31 cellular contexts compared by ENCODE assay signal in the genomic region with DNA sequence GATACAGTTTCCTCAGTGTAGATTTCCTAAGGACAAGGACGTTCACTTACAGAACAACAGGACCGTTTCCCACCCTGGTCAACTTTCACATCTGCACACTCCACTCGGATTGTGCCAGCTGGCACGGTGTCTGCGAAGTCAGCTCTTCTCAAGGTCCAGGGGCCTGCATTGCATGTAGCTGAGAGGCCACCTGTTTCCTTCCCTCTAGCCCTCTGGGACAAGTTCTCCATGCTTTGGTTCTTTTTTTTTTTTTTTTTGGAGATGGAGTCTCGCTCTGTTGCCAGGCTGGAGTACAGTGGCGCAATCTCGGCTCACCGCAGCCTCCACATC. TPM values are rescaled to one million over a fixed set of nuclear protein-coding genes. Genes with fewer than 3 reads are reported as not detected.
DNase-seq lines count a peak whose midpoint lies in the region; ATAC-seq and TF ChIP-seq lines count a peak whose summit lies in the region.
"Had no signal": no experiment of that assay in that cellular context is flagged by ENCODE, and none has a peak within 500 bp of the region (broad histone marks: within the 10 kb centered on the region; RNA-seq: fewer than 3 reads in every experiment).

No MANE protein-coding gene starts in this region.

- peaks cover 15% of the 10 kb centered on the region for H3K4me1 ChIP-seq in BLaER1
- peaks cover 6% of the 10 kb centered on the region for H3K4me1 ChIP-seq in psoas muscle
- H3K4me1 ChIP-seq in Peyer's patch, result no peaks in the 10 kb centered on the region
- H3K4me1 ChIP-seq: esophagus squamous epithelium, left lung had no signal

- no peak for TF ChIP-seq POLR2A in Peyer's patch (IDR thresholded peaks at IDR 0.05)

- no peak overlapping the region for H3K9ac ChIP-seq in BLaER1

- TF ChIP-seq CTCF in psoas muscle (IDR thresholded peaks at IDR 0.05) (no peak), Peyer's patch (IDR thresholded peaks at IDR 0.05) (no peak)

- 10 to 16% (median 12%) methylated on average over 9 of the region's 9 CpGs for WGBS in psoas muscle, 3 donors

- H3K27me3 ChIP-seq in BLaER1 (no peaks in the 10 kb centered on the region), psoas muscle (ENCODE audit: insufficient read depth in 3 of 3, low read length in 2 of 3) (no peaks in the 10 kb centered on the region), Peyer's patch (no peaks in the 10 kb centered on the region)
- H3K27me3 ChIP-seq: dorsolateral prefrontal cortex, esophagus squamous epithelium, left lung had no signal

- H3K4me3 ChIP-seq in BLaER1 (no peak overlapping the region), psoas muscle (no peak overlapping the region), Peyer's patch (no peak overlapping the region)
- H3K4me3 ChIP-seq: dorsolateral prefrontal cortex, esophagus squamous epithelium, left lung, skin epidermis had no signal

- H3K36me3 ChIP-seq in BLaER1, result peaks cover 18% of the 10 kb centered on the region
- H3K36me3 ChIP-seq in psoas muscle (ENCODE audit: insufficient read depth in 1 of 2, low read depth in 1 of 2), result peaks cover 0 to 23% of the 10 kb centered on the region in 2 donors
- peaks cover 0 to 23% (median 0%) of the 10 kb centered on the region in 3 donors for H3K36me3 ChIP-seq in Peyer's patch

- H3K4me2 ChIP-seq in BLaER1, result no peak overlapping the region

- H4K20me1 ChIP-seq in BLaER1, result no peaks in the 10 kb centered on the region

- peak; percentile 65 for ATAC-seq in left ventricle myocardium superior
- peak; percentile 78 to 87 (median 81) for ATAC-seq in psoas muscle
- ATAC-seq: activated CD4-positive, alpha-beta T cell treated with anti-CD3 and anti-CD28 coated beads for 36 hours; activated CD8-positive, alpha-beta T cell treated with anti-CD3 and anti-CD28 coated beads for 36 hours; left lung; stimulated activated naive CD8-positive, alpha-beta T cell treated with anti-CD3 and anti-CD28 coated beads, Interleukin-15, Interleukin-2, amounts not matched to agents 100 U/mL and 50 U/mL, for 24 hours had no signal

- DNase-seq in NCI-H524 treated with DMSO at 0.1 percent for 48 hours (lab: John Stamatoyannopoulos, UW) (peak; percentile 67), left ventricle myocardium superior (peak; percentile 69), psoas muscle (peak; percentile 66 to 90), foreskin melanocyte (no peak), Peyer's patch (no peak), NCI-H2227 (lab: John Stamatoyannopoulos, UW; ENCODE audit: unreplicated experiment) (no peak)
- DNase-seq: activated CD4-positive, alpha-beta T cell treated with anti-CD3 and anti-CD28 coated beads for 36 hours; activated CD8-positive, alpha-beta memory T cell treated with anti-CD3 and anti-CD28 coated beads, Interleukin-2, amount 50 U/mL, for 48 hours; activated CD8-positive, alpha-beta T cell treated with anti-CD3 and anti-CD28 coated beads for 36 hours; activated naive CD4-positive, alpha-beta T cell treated with anti-CD3 and anti-CD28 coated beads for 36 hours; AML-193; CD4-positive, alpha-beta memory T cell; cerebellar nuclear complex; dorsolateral prefrontal cortex; EL; esophagus squamous epithelium; HCEC 1CT; KG1; left lung; mesendoderm; MM.1S; NCI-H1105 treated with DMSO at 0.1 percent for 48 hours; NCI-H1930; NCI-H526 treated with DMSO at 0.1 percent for 48 hours; SIG-M5; stimulated activated naive CD8-positive, alpha-beta T cell treated with anti-CD3 and anti-CD28 coated beads, Interleukin-15, Interleukin-2, amounts not matched to agents 100 U/mL and 50 U/mL, for 24 hours; T-helper 9 cell had no signal

- H3K27ac ChIP-seq in BLaER1, result 0 out of 2 replicates have a peak overlapping the region, but pooled peaks have one; percentile 6
- peak overlapping the region; percentile 32 for H3K27ac ChIP-seq in psoas muscle
- H3K27ac ChIP-seq in Peyer's patch, result no peak overlapping the region
- H3K27ac ChIP-seq: dorsolateral prefrontal cortex, esophagus squamous epithelium, HL-60, left lung, skin epidermis, VCaP had no signal

- intact Hi-C loops in left ventricle myocardium superior (cut with micrococcal nuclease), result no loop called here
- intact Hi-C loops in psoas muscle (cut with DNase I), result no loop called here

- H3K9me3 ChIP-seq in BLaER1, result no peaks in the 10 kb centered on the region
- H3K9me3 ChIP-seq in psoas muscle, result no peaks in the 10 kb centered on the region
- no peaks in the 10 kb centered on the region for H3K9me3 ChIP-seq in Peyer's patch
- H3K9me3 ChIP-seq: esophagus squamous epithelium, left lung had no signal

RNA-seq across cellular contexts. Expression of gene ACADS, which starts 16.5 kb away (rescaled TPM):
- total RNA-seq in left ventricle myocardium superior, result 108 TPM
- 100 to 1,000 TPM in 2 of 4 donors, 10 to 100 TPM in 2; 81.9 to 109 (median 102) TPM for total RNA-seq in psoas muscle
- 100 to 1,000 TPM; 106 to 120 (median 106) TPM for polyA plus RNA-seq in psoas muscle
- 100 to 1,000 TPM; 126 to 358 (median 316) TPM for total RNA-seq in Peyer's patch

RNA-seq across cellular contexts. Expression of gene UNC119B, which starts 31.9 kb away (rescaled TPM):
- total RNA-seq in left ventricle myocardium superior (13.2 TPM), psoas muscle (10 to 100 TPM in 1 of 4 donors, 1 to 10 TPM in 3; 7.5 to 10.9 (median 7.9) TPM), Peyer's patch (10 to 100 TPM; 16.8 to 23.5 (median 18.1) TPM)
- polyA plus RNA-seq in psoas muscle, result 1 to 10 TPM; 4.3 to 9.4 (median 8.3) TPM

RNA-seq across cellular contexts. Expression of gene MLEC, which starts 55.2 kb away (rescaled TPM):
- total RNA-seq in left ventricle myocardium superior (130 TPM), psoas muscle (10 to 100 TPM; 49.2 to 63.8 (median 60.9) TPM), Peyer's patch (100 to 1,000 TPM in 2 of 4 donors, 10 to 100 TPM in 2; 87.3 to 123 (median 104) TPM)
- 100 to 1,000 TPM in 1 of 3 donors, 10 to 100 TPM in 2; 30.7 to 102 (median 34.5) TPM for polyA plus RNA-seq in psoas muscle

Comparison
In these comparisons a context has a peak if more than half of its experiments do, and no peak if none do; other contexts are left out.
1. H3K27ac ChIP-seq: peak in BLaER1 (single experiment) and psoas muscle (single experiment); none in Peyer's patch (0 of 4).
2. DNase-seq: peak in NCI-H524 treated with DMSO at 0.1 percent for 48 hours (single experiment), left ventricle myocardium superior (single experiment) and psoas muscle (2 of 2); none in foreskin melanocyte (single experiment), Peyer's patch (0 of 3) and NCI-H2227 (single experiment).